ENCODE assay signal across 19 cellular contexts in the genomic region with DNA sequence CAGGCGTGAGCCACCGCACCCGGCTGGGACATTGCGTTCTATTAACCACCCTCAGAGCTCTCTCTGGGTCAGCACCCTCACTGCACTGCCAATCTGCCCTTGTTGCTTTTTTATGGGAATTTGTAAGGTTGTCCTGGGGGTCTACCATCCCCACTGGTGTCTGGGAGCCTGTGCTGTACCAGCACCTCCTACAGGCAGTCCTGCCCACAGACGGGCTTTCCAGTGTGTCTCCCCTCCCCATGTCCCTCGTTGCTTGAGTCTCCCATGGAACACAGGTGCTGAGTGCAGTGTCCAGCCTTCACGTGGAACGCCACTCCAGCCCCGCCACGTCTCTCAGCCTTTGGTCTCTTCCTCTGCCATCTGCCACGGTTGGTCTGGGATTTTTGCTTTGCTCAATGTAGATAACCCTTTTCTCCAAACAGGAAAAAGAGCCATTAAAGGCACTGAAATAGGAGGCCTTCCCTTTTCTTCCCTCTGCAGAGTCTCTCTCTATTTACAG.
"Had no signal": no experiment of that assay in that cellular context is flagged by ENCODE, and none has a peak within 500 bp of the region (broad histone marks: within the 10 kb centered on the region; RNA-seq: fewer than 3 reads in every experiment).

No MANE protein-coding gene starts in this region.

- H3K9me3 ChIP-seq: left lung, neutrophil, sigmoid colon, thoracic aorta had no signal

- ATAC-seq: activated CD8-positive, alpha-beta T cell treated with anti-CD3 and anti-CD28 coated beads for 36 hours; activated T-helper 17 cell treated with anti-CD3 and anti-CD28 coated beads, Interleukin-2, amount 50 U/mL, for 72 hours; effector memory CD8-positive, alpha-beta T cell; foreskin keratinocyte; stimulated activated naive B cell treated with anti-CD40 and anti-IgM and Interleukin-4, amounts not matched to agents 10 μg/mL and 1 μg/mL and 100 μg/mL, for 72 hours had no signal

- H3K27ac ChIP-seq: cardiac muscle cell, epithelial cell of prostate, foreskin keratinocyte, left lung, neutrophil, parathyroid adenoma, sigmoid colon, thoracic aorta had no signal

- H3K9ac ChIP-seq: parathyroid adenoma had no signal

- H3K4me1 ChIP-seq: foreskin keratinocyte, left lung, parathyroid adenoma, sigmoid colon had no signal

- H3K4me3 ChIP-seq: cardiac muscle cell, left lung, sigmoid colon, thoracic aorta had no signal

- DNase-seq: activated CD4-positive, alpha-beta T cell treated with anti-CD3 and anti-CD28 coated beads for 48 hours; activated CD4-positive, CD25-positive, alpha-beta regulatory T cell; activated CD8-positive, alpha-beta T cell treated with anti-CD3 and anti-CD28 coated beads for 36 hours; activated naive CD4-positive, alpha-beta T cell; activated naive CD8-positive, alpha-beta T cell treated with anti-CD3 and anti-CD28 coated beads for 36 hours; activated T-cell treated with anti-CD3 and anti-CD28 coated beads, Interleukin-2, amount 50 U/mL, for 1 hour; amniotic stem cell; effector memory CD8-positive, alpha-beta T cell; foreskin keratinocyte; head of caudate nucleus; sigmoid colon; stimulated activated naive B cell treated with anti-CD40 and anti-IgM and Interleukin-4, amounts not matched to agents 10 μg/mL and 1 μg/mL and 100 μg/mL, for 72 hours had no signal

- H3K79me2 ChIP-seq: parathyroid adenoma had no signal

- H3K36me3 ChIP-seq: cardiac muscle cell, left lung, neutrophil, sigmoid colon, thoracic aorta had no signal

- H2AFZ ChIP-seq: parathyroid adenoma had no signal

- H3K27me3 ChIP-seq: cardiac muscle cell had no signal
